ENCODE assay signal across 15 cellular contexts in genomic region chr4:15374697-15375096, GRCh38. TPM values are rescaled to one million over a fixed set of nuclear protein-coding genes. Genes with fewer than 3 reads are reported as not detected.
DNase-seq lines count a peak whose midpoint lies in the region; ATAC-seq and TF ChIP-seq lines count a peak whose summit lies in the region.
"Had no signal": no experiment of that assay in that cellular context is flagged by ENCODE, and none has a peak within 500 bp of the region (broad histone marks: within the 10 kb centered on the region; RNA-seq: fewer than 3 reads in every experiment).

No MANE protein-coding gene starts in this region.

- TF ChIP-seq POLR2A in heart left ventricle (IDR thresholded peaks at IDR 0.05) = no peak
- no peak for TF ChIP-seq POLR2A in ovary (IDR thresholded peaks at IDR 0.05)
- TF ChIP-seq POLR2A in uterus (IDR thresholded peaks at IDR 0.05) = no peak

- H3K9me3 ChIP-seq in heart left ventricle = no peaks in the 10 kb centered on the region
- H3K9me3 ChIP-seq in ovary = no peaks in the 10 kb centered on the region
- no peaks in the 10 kb centered on the region for H3K9me3 ChIP-seq in uterus
- H3K9me3 ChIP-seq: A549, right lobe of liver had no signal

- 64 to 76% (median 75%) methylated on average over 10 of the region's 10 CpGs for WGBS in heart left ventricle, 4 donors
- WGBS in ovary, 3 donors = 6 to 17% (median 10%) methylated on average over 10 of the region's 10 CpGs

- no peak for TF ChIP-seq EP300 in ovary (IDR thresholded peaks at IDR 0.05)

- TF ChIP-seq CTCF in heart left ventricle (IDR thresholded peaks at IDR 0.05) = no peak
- no peak for TF ChIP-seq CTCF in ovary (IDR thresholded peaks at IDR 0.05)
- no peak for TF ChIP-seq CTCF in uterus (IDR thresholded peaks at IDR 0.05)
- no peak for TF ChIP-seq CTCF in RWPE1 (conservative IDR thresholded peaks at IDR 0.05; ENCODE audit: low read depth)

- DNase-seq in Right ventricle myocardium inferior (ENCODE audit: missing footprints) = no peak
- DNase-seq in cardiac septum (ENCODE audit: low spot score) = no peak
- no peak for DNase-seq in heart left ventricle
- peak in 1 of 5 donors; percentile 25 for DNase-seq in ovary
- peak in 1 of 2 donors; percentile 29 for DNase-seq in uterus
- no peak for DNase-seq in RWPE1 (ENCODE audit: low spot score)
- no peak for DNase-seq in activated gamma-delta T cell (lab: John Stamatoyannopoulos, UW)
- DNase-seq: activated CD4-positive, alpha-beta memory T cell treated with anti-CD3 and anti-CD28 coated beads for 36 hours; activated gamma-delta T cell treated with Interleukin-2 at 50 U/mL for 16 hours; NCI-H1105; NCI-H446; right lobe of liver had no signal

- no peaks in the 10 kb centered on the region for H3K36me3 ChIP-seq in heart left ventricle
- H3K36me3 ChIP-seq in ovary = no peaks in the 10 kb centered on the region
- H3K36me3 ChIP-seq in uterus = no peaks in the 10 kb centered on the region
- H3K36me3 ChIP-seq: right lobe of liver had no signal

- intact Hi-C loops in Right ventricle myocardium inferior (cut with DNase I) = no loop called here
- intact Hi-C loops in cardiac septum (cut with DNase I) = loop anchor here (5.0 kb wide), 1 partner anchor 38 kb away; no protein-coding TSS in a partner anchor
- intact Hi-C loops in heart left ventricle (cut with DNase I) = loop anchor here in 1 of 10 donors (2.0 kb wide), 1 partner anchor 48 kb away; no protein-coding TSS in a partner anchor
- intact Hi-C loops in ovary (cut with DNase I) = no loop called here
- intact Hi-C loops in uterus (cut with DNase I; ENCODE audit: low total_unique reads) = no loop called here

- H3K27me3 ChIP-seq in heart left ventricle (no peaks in the 10 kb centered on the region), ovary (no peaks in the 10 kb centered on the region), uterus (no peaks in the 10 kb centered on the region)
- H3K27me3 ChIP-seq: right lobe of liver had no signal

- POLR2A ChIA-PET in RWPE1 (lab: Yijun Ruan, JAX; ENCODE audit: low non-redundant PET) = no interaction called here

- CTCF ChIA-PET in RWPE1 (lab: Yijun Ruan, JAX) = no interaction called here

- peak overlapping the region; percentile 19 to 80 (median 64) for H3K27ac ChIP-seq in heart left ventricle
- H3K27ac ChIP-seq in ovary = peak overlapping the region; percentile 24 to 71
- H3K27ac ChIP-seq in uterus = peak overlapping the region; percentile 65 to 73
- no peak overlapping the region for H3K27ac ChIP-seq in RWPE1
- H3K27ac ChIP-seq: A549, right lobe of liver had no signal

- ATAC-seq in Right ventricle myocardium inferior (peak; percentile 45), heart left ventricle (peak in 2 of 4 donors; percentile 15 to 52), GM19397 (IDR thresholded peaks at IDR 0.05; ENCODE audit: unreplicated experiment) (no peak)
- ATAC-seq: A549, HepG2, right lobe of liver had no signal

- H3K4me3 ChIP-seq in heart left ventricle (peak overlapping the region in 11 of 12 donors; percentile 1 to 55 (median 36)), ovary (peak overlapping the region; percentile 28), uterus (peak overlapping the region in 1 of 2 donors; percentile 35)
- H3K4me3 ChIP-seq: A549, right lobe of liver had no signal

- peaks cover 0 to 52% (median 14%) of the 10 kb centered on the region in 12 donors for H3K4me1 ChIP-seq in heart left ventricle
- peaks cover 7% of the 10 kb centered on the region for H3K4me1 ChIP-seq in ovary (ENCODE audit: insufficient read depth)
- no peaks in the 10 kb centered on the region for H3K4me1 ChIP-seq in uterus
- H3K4me1 ChIP-seq: right lobe of liver had no signal

RNA-seq across cellular contexts. Expression of gene C1QTNF7, which starts 53.1 kb away (rescaled TPM):
- 1.7 TPM for total RNA-seq in Right ventricle myocardium inferior
- total RNA-seq in cardiac septum = 2.3 TPM
- 1 to 10 TPM in 5 of 9 donors, under 1 TPM in 4; 0.35 to 4.3 (median 1.7) TPM for total RNA-seq in heart left ventricle
- under 1 TPM; 0.21 to 0.84 TPM for polyA plus RNA-seq in heart left ventricle
- total RNA-seq in ovary = 10 to 100 TPM in 4 of 7 donors, 1 to 10 TPM in 3; 5.9 to 20.1 (median 14.1) TPM
- polyA plus RNA-seq in ovary = 10 to 100 TPM in 1 of 2 donors, 1 to 10 TPM in 1; 8.6 to 23.6 TPM
- total RNA-seq in uterus = 10 to 100 TPM in 3 of 4 donors, 1 to 10 TPM in 1; 6.1 to 31.5 (median 12.9) TPM
- total RNA-seq: activated CD4-positive, alpha-beta memory T cell treated with anti-CD3 and anti-CD28 coated beads for 36 hours; HepG2 had no signal
- polyA plus RNA-seq: A549, HepG2 had no signal
